ENCODE assay signal across 9 cellular contexts in genomic region chr15:85707519-85708338, GRCh38.
DNase-seq lines count a peak whose midpoint lies in the region; ATAC-seq lines count a peak whose summit lies in the region.
"Had no signal": no experiment of that assay in that cellular context is flagged by ENCODE, and none has a peak within 500 bp of the region (broad histone marks: within the 10 kb centered on the region; RNA-seq: fewer than 3 reads in every experiment).

No MANE protein-coding gene starts in this region.

- no peaks in the 10 kb centered on the region for H3K9me3 ChIP-seq in BLaER1
- H3K9me3 ChIP-seq in endocrine pancreas (ENCODE audit: control insufficient read depth, low read length) = no peaks in the 10 kb centered on the region

- H3K36me3 ChIP-seq in BLaER1 (peaks cover 28% of the 10 kb centered on the region), endocrine pancreas (ENCODE audit: control insufficient read depth, insufficient read depth, low read length) (no peaks in the 10 kb centered on the region)

- POLR2A ChIA-PET in naive thymus-derived CD8-positive, alpha-beta T cell (lab: Charles Lee) = interaction anchor here (0.5 to 8.4 kb wide), 5 partner anchors 11 to 1077 kb away, joined by 3 to 54 read pairs (median 3); no protein-coding TSS in a partner anchor

- H3K4me1 ChIP-seq in BLaER1 = peaks cover 59% of the 10 kb centered on the region
- peaks cover 15% of the 10 kb centered on the region for H3K4me1 ChIP-seq in endocrine pancreas (ENCODE audit: control insufficient read depth, insufficient read depth, low read length)

- ATAC-seq in GM21367 (IDR thresholded peaks at IDR 0.05; ENCODE audit: unreplicated experiment) = peak; percentile 7
- ATAC-seq in naive thymus-derived CD8-positive, alpha-beta T cell = peak; percentile 42 to 46
- ATAC-seq: HCT116 had no signal

- peak overlapping the region; percentile 76 to 95 (median 87) for H3K4me3 Mint-ChIP-seq in naive thymus-derived CD8-positive, alpha-beta T cell

- no peaks in the 10 kb centered on the region for H3K27me3 ChIP-seq in BLaER1
- H3K27me3 ChIP-seq in endocrine pancreas (ENCODE audit: control insufficient read depth, insufficient read depth, low read length) = no peaks in the 10 kb centered on the region

- DNase-seq in NCI-H524 (lab: John Stamatoyannopoulos, UW) (peak; percentile 24 to 71), NCI-H1048 (lab: John Stamatoyannopoulos, UW) (no peak), UCSD-AML1 (lab: John Stamatoyannopoulos, UW; ENCODE audit: unreplicated experiment) (no peak)
- DNase-seq in naive thymus-derived CD8-positive, alpha-beta T cell = peak in 1 of 10 donors; percentile 72
- DNase-seq in stimulated activated CD4-positive, alpha-beta T cell treated with anti-CD3 and anti-CD28 coated beads, Interleukin-4, amount 100 ng/mL, for 1 hour = no peak

- peak overlapping the region; percentile 86 for H3K4me2 ChIP-seq in BLaER1

- H3K27me3 Mint-ChIP-seq in naive thymus-derived CD8-positive, alpha-beta T cell = no peaks in the 10 kb centered on the region

- peak overlapping the region; percentile 85 for H3K27ac ChIP-seq in BLaER1

- H4K20me1 ChIP-seq in BLaER1 = no peaks in the 10 kb centered on the region

- H3K36me3 Mint-ChIP-seq in naive thymus-derived CD8-positive, alpha-beta T cell = peaks cover 0 to 68% (median 5%) of the 10 kb centered on the region in 3 donors

- H3K9ac ChIP-seq in BLaER1 (peak overlapping the region; percentile 76), endocrine pancreas (ENCODE audit: control insufficient read depth, insufficient read depth, low read length) (peak overlapping the region; percentile 6)

- no peaks in the 10 kb centered on the region for H3K9me3 Mint-ChIP-seq in naive thymus-derived CD8-positive, alpha-beta T cell

- H3K27ac Mint-ChIP-seq in naive thymus-derived CD8-positive, alpha-beta T cell = peak overlapping the region; percentile 91 to 100 (median 99)

- peak overlapping the region; percentile 61 for H3K4me3 ChIP-seq in BLaER1
- H3K4me3 ChIP-seq in endocrine pancreas (ENCODE audit: control insufficient read depth, insufficient read depth, low read length) = peak overlapping the region; percentile 67

- H3K4me1 Mint-ChIP-seq in naive thymus-derived CD8-positive, alpha-beta T cell = peaks cover 23 to 84% (median 67%) of the 10 kb centered on the region in 4 donors

Comparison
In these comparisons a context has a peak if more than half of its experiments do, and no peak if none do; other contexts are left out.
1. DNase-seq: peak in NCI-H524 (2 of 2); none in NCI-H1048 (single experiment), stimulated activated CD4-positive, alpha-beta T cell treated with anti-CD3 and anti-CD28 coated beads, Interleukin-4, amount 100 ng/mL, for 1 hour (single experiment) and UCSD-AML1 (single experiment).